3 cellular contexts compared by ENCODE assay signal in the genomic region with DNA sequence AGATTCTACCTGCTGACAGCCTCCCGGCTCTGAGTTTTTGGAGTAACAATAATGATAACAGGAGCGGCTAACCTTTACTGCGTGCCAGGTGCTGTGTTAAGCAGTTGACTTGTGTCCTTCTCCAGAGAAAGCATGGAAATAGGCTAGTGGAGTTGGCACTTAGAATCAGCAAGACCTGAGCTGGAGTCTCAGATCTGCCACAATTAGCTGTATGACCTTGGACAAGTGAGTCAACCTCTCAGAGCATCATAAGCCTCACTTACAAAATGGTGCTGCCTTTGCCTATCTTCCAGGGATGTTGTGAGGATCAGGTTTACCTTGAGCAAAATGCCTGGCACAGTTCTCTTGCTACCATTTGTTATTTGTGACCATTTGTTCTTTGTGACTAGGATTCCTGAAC.
"Had no signal": no experiment of that assay in that cellular context is flagged by ENCODE, and none has a peak within 500 bp of the region (broad histone marks: within the 10 kb centered on the region; RNA-seq: fewer than 3 reads in every experiment).

No MANE protein-coding gene starts in this region.

- DNase-seq: GDM1, GF-D8 had no signal

- H3K4me3 ChIP-seq: GM12878 had no signal
